In the genomic region with DNA sequence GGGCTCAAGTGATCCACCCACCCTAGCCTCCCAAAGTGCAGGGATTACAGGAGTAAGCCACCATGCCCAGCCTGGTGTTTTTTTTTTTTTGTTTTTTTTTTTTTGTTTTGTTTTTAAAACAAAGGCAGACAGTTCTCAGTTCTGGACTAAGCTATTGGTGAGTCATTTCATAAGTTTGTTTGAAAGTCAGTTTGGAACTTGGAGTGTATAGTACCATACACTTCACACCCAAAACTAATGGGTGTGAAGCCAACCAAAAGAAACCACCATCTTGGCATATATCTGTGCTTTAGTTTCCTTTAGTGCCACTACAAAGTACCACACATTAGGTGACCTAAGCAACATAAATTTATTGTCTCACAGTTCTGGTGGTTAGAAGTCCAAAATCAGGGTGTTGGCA, we compare ENCODE assay signal across 17 cellular contexts. TPM values are rescaled to one million over a fixed set of nuclear protein-coding genes. Genes with fewer than 3 reads are reported as not detected.
DNase-seq lines count a peak whose midpoint lies in the region; ATAC-seq and TF ChIP-seq lines count a peak whose summit lies in the region.
"Had no signal": no experiment of that assay in that cellular context is flagged by ENCODE, and none has a peak within 500 bp of the region (broad histone marks: within the 10 kb centered on the region; RNA-seq: fewer than 3 reads in every experiment).

No MANE protein-coding gene starts in this region.

- H3K9me3 Mint-ChIP-seq in activated T-cell treated with anti-CD3 and anti-CD28 coated beads, Interleukin-2, amount 50 U/mL, for 72 hours: no peaks in the 10 kb centered on the region
- no peaks in the 10 kb centered on the region for H3K9me3 Mint-ChIP-seq in stimulated activated memory B cell treated with anti-CD40 and anti-IgM and Interleukin-4, amounts not matched to agents 10 μg/mL and 1 μg/mL and 100 μg/mL, for 72 hours
- no peaks in the 10 kb centered on the region for H3K9me3 Mint-ChIP-seq in activated CD8-positive, alpha-beta T cell treated with anti-CD3 and anti-CD28 coated beads for 36 hours

- H3K4me1 Mint-ChIP-seq in activated T-cell treated with anti-CD3 and anti-CD28 coated beads, Interleukin-2, amount 50 U/mL, for 72 hours (ENCODE audit: low read depth): peaks cover 7% of the 10 kb centered on the region
- peaks cover 30% of the 10 kb centered on the region for H3K4me1 Mint-ChIP-seq in stimulated activated memory B cell treated with anti-CD40 and anti-IgM and Interleukin-4, amounts not matched to agents 10 μg/mL and 1 μg/mL and 100 μg/mL, for 72 hours
- no peaks in the 10 kb centered on the region for H3K4me1 Mint-ChIP-seq in activated CD8-positive, alpha-beta T cell treated with anti-CD3 and anti-CD28 coated beads for 36 hours (ENCODE audit: low read depth)
- H3K4me1 Mint-ChIP-seq: CD4-positive, alpha-beta memory T cell had no signal

- H3K27me3 Mint-ChIP-seq in activated T-cell treated with anti-CD3 and anti-CD28 coated beads, Interleukin-2, amount 50 U/mL, for 72 hours (ENCODE audit: low read depth): peaks cover 33% of the 10 kb centered on the region
- no peaks in the 10 kb centered on the region for H3K27me3 Mint-ChIP-seq in stimulated activated memory B cell treated with anti-CD40 and anti-IgM and Interleukin-4, amounts not matched to agents 10 μg/mL and 1 μg/mL and 100 μg/mL, for 72 hours
- H3K27me3 Mint-ChIP-seq in activated CD8-positive, alpha-beta T cell treated with anti-CD3 and anti-CD28 coated beads for 36 hours: peaks cover 3% of the 10 kb centered on the region

- H3K36me3 Mint-ChIP-seq in activated T-cell treated with anti-CD3 and anti-CD28 coated beads, Interleukin-2, amount 50 U/mL, for 72 hours (ENCODE audit: insufficient read depth in 2 of 2): no peaks in the 10 kb centered on the region
- H3K36me3 Mint-ChIP-seq in stimulated activated memory B cell treated with anti-CD40 and anti-IgM and Interleukin-4, amounts not matched to agents 10 μg/mL and 1 μg/mL and 100 μg/mL, for 72 hours: no peaks in the 10 kb centered on the region
- no peaks in the 10 kb centered on the region for H3K36me3 Mint-ChIP-seq in activated CD8-positive, alpha-beta T cell treated with anti-CD3 and anti-CD28 coated beads for 36 hours (ENCODE audit: low read depth)
- H3K36me3 Mint-ChIP-seq: CD4-positive, alpha-beta memory T cell had no signal

- H3K27ac ChIP-seq in vagina: no peak overlapping the region
- H3K27ac ChIP-seq: GM23248, PC-9, SJSA1 had no signal

- peak; percentile 31 to 54 for ATAC-seq in activated T-cell treated with anti-CD3 and anti-CD28 coated beads, Interleukin-2, amount 50 U/mL, for 72 hours (replicated peaks in 1 of 2)
- ATAC-seq in GM21367 (IDR thresholded peaks at IDR 0.05; ENCODE audit: unreplicated experiment) (peak; percentile 59), HG03442 (IDR thresholded peaks at IDR 0.05; ENCODE audit: unreplicated experiment) (peak; percentile 59)
- peak; percentile 56 for ATAC-seq in stimulated activated memory B cell treated with anti-CD40 and anti-IgM and Interleukin-4, amounts not matched to agents 10 μg/mL and 1 μg/mL and 100 μg/mL, for 72 hours
- ATAC-seq in activated CD8-positive, alpha-beta T cell treated with anti-CD3 and anti-CD28 coated beads for 36 hours: no peak
- ATAC-seq: HCT116 had no signal

- no peaks in the 10 kb centered on the region for H3K4me1 ChIP-seq in vagina
- H3K4me1 ChIP-seq: SJSA1 had no signal

- no peak for TF ChIP-seq CTCF in activated CD8-positive, alpha-beta T cell treated with anti-CD3 and anti-CD28 coated beads for 36 hours (IDR thresholded peaks at IDR 0.05)
- no peak for TF ChIP-seq CTCF in vagina (IDR thresholded peaks at IDR 0.05)

- no peaks in the 10 kb centered on the region for H3K36me3 ChIP-seq in vagina
- H3K36me3 ChIP-seq: SJSA1 had no signal

- H3K4me3 Mint-ChIP-seq in activated T-cell treated with anti-CD3 and anti-CD28 coated beads, Interleukin-2, amount 50 U/mL, for 72 hours: no peak overlapping the region
- no peak overlapping the region for H3K4me3 Mint-ChIP-seq in stimulated activated memory B cell treated with anti-CD40 and anti-IgM and Interleukin-4, amounts not matched to agents 10 μg/mL and 1 μg/mL and 100 μg/mL, for 72 hours
- H3K4me3 Mint-ChIP-seq in activated CD8-positive, alpha-beta T cell treated with anti-CD3 and anti-CD28 coated beads for 36 hours: no peak overlapping the region
- H3K4me3 Mint-ChIP-seq: CD4-positive, alpha-beta memory T cell had no signal

- DNase-seq in activated T-cell treated with anti-CD3 and anti-CD28 coated beads, Interleukin-2, amount 50 U/mL, for 72 hours: no peak
- no peak for DNase-seq in activated T-cell treated with anti-CD3 and anti-CD28 coated beads, Interleukin-2, amount 50 U/mL, for 48 hours
- DNase-seq in activated CD8-positive, alpha-beta T cell treated with anti-CD3 and anti-CD28 coated beads for 36 hours: no peak
- DNase-seq in stimulated activated CD4-positive, alpha-beta T cell treated with anti-CD3 and anti-CD28 coated beads, Interleukin-15, amount 100 ng/mL, for 24 hours: no peak
- no peak for DNase-seq in vagina (ENCODE audit: extremely low spot score in 2 of 2)
- DNase-seq: CD4-positive, alpha-beta memory T cell; GM23248; NCI-H1048; NCI-H2081 treated with DMSO at 0.1 percent for 48 hours; NCI-H510A; NCI-H82; PC-9 had no signal

- intact Hi-C loops in activated CD8-positive, alpha-beta T cell treated with anti-CD3 and anti-CD28 coated beads for 36 hours (cut with micrococcal nuclease): no loop called here
- intact Hi-C loops in vagina (cut with DNase I): no loop called here

- no peak overlapping the region for H3K4me3 ChIP-seq in vagina
- H3K4me3 ChIP-seq: GM23248, PC-9, SJSA1 had no signal

- H3K27me3 ChIP-seq in vagina: no peaks in the 10 kb centered on the region
- H3K27me3 ChIP-seq: SJSA1 had no signal

- H3K27ac Mint-ChIP-seq in activated T-cell treated with anti-CD3 and anti-CD28 coated beads, Interleukin-2, amount 50 U/mL, for 72 hours: no peak overlapping the region
- H3K27ac Mint-ChIP-seq in stimulated activated memory B cell treated with anti-CD40 and anti-IgM and Interleukin-4, amounts not matched to agents 10 μg/mL and 1 μg/mL and 100 μg/mL, for 72 hours: no peak overlapping the region
- no peak overlapping the region for H3K27ac Mint-ChIP-seq in activated CD8-positive, alpha-beta T cell treated with anti-CD3 and anti-CD28 coated beads for 36 hours
- H3K27ac Mint-ChIP-seq: CD4-positive, alpha-beta memory T cell had no signal

- no peaks in the 10 kb centered on the region for H3K9me3 ChIP-seq in vagina
- H3K9me3 ChIP-seq: SJSA1 had no signal

- CTCF ChIA-PET in activated CD8-positive, alpha-beta T cell treated with anti-CD3 and anti-CD28 coated beads for 36 hours (lab: Charles Lee): no interaction called here

- POLR2A ChIA-PET in activated CD8-positive, alpha-beta T cell treated with anti-CD3 and anti-CD28 coated beads for 36 hours (lab: Charles Lee): no interaction called here

- no peak for TF ChIP-seq POLR2A in vagina (IDR thresholded peaks at IDR 0.05)

RNA-seq across cellular contexts. Expression of a gene that starts 13.4 kb away (rescaled TPM):
- 10 to 100 TPM; 32.9 to 38.3 TPM for total RNA-seq in activated T-cell treated with anti-CD3 and anti-CD28 coated beads, Interleukin-2, amount 50 U/mL, for 72 hours
- total RNA-seq in activated CD8-positive, alpha-beta T cell treated with anti-CD3 and anti-CD28 coated beads for 36 hours: 10 to 100 TPM in 1 of 2 experiments, 1 to 10 TPM in 1; 7.6 to 10.0 TPM
- 85.9 TPM for total RNA-seq in vagina
